Comparison of ENCODE assay signal across 18 cellular contexts in genomic region chr11:115652501-115652900, GRCh38.
"Had no signal": no experiment of that assay in that cellular context is flagged by ENCODE, and none has a peak within 500 bp of the region (broad histone marks: within the 10 kb centered on the region; RNA-seq: fewer than 3 reads in every experiment).

No MANE protein-coding gene starts in this region.

- H3K4me1 Mint-ChIP-seq: activated naive CD4-positive, alpha-beta T cell treated with anti-CD3 and anti-CD28 coated beads, Interleukin-2, amount 10 ng/mL, durations not matched to agents 7 days and 5 days; activated naive CD8-positive, alpha-beta T cell treated with anti-CD3 and anti-CD28 coated beads for 36 hours; T-cell had no signal

- H3K4me3 Mint-ChIP-seq: activated CD8-positive, alpha-beta T cell treated with anti-CD3 and anti-CD28 coated beads for 36 hours; activated naive CD4-positive, alpha-beta T cell treated with anti-CD3 and anti-CD28 coated beads, Interleukin-2, amount 10 ng/mL, durations not matched to agents 7 days and 5 days; activated naive CD8-positive, alpha-beta T cell treated with anti-CD3 and anti-CD28 coated beads for 36 hours; activated T-cell treated with anti-CD3 and anti-CD28 coated beads, Interleukin-2, amount 50 U/mL, for 72 hours; T-cell had no signal

- H3K36me3 Mint-ChIP-seq: activated naive CD4-positive, alpha-beta T cell treated with anti-CD3 and anti-CD28 coated beads, Interleukin-2, amount 10 ng/mL, durations not matched to agents 7 days and 5 days; activated naive CD8-positive, alpha-beta T cell treated with anti-CD3 and anti-CD28 coated beads for 36 hours; T-cell had no signal

- H3K4me1 ChIP-seq: colonic mucosa had no signal

- H3K27ac ChIP-seq: colonic mucosa, SK-N-MC had no signal

- H3K9me3 Mint-ChIP-seq: activated CD8-positive, alpha-beta T cell treated with anti-CD3 and anti-CD28 coated beads for 36 hours; activated naive CD8-positive, alpha-beta T cell treated with anti-CD3 and anti-CD28 coated beads for 36 hours; activated T-cell treated with anti-CD3 and anti-CD28 coated beads, Interleukin-2, amount 50 U/mL, for 72 hours; activated T-helper 2 cell treated with anti-CD3 and anti-CD28 coated beads, Interferon-gamma antibody, Interleukin-2, Interleukin-4, amounts not matched to agents 10 μg/mL and 5 μg/mL and 100 μg/mL, durations not matched to agents 14 hours and 24 hours and 36 hours had no signal

- H3K36me3 ChIP-seq: colonic mucosa had no signal

- ATAC-seq: activated CD8-positive, alpha-beta T cell treated with anti-CD3 and anti-CD28 coated beads for 36 hours; activated T-cell treated with anti-CD3 and anti-CD28 coated beads, Interleukin-2, amount 50 U/mL, for 72 hours; T-cell had no signal

- DNase-seq: activated CD4-positive, alpha-beta T cell treated with anti-CD3 and anti-CD28 coated beads for 4 hours; activated CD8-positive, alpha-beta memory T cell treated with anti-CD3 and anti-CD28 coated beads, Interleukin-2, amount 50 U/mL, for 4 hours; activated CD8-positive, alpha-beta T cell treated with anti-CD3 and anti-CD28 coated beads for 36 hours; activated gamma-delta T cell treated with Interleukin-2 at 50 U/mL for 16 hours; activated naive CD4-positive, alpha-beta T cell treated with anti-CD3 and anti-CD28 coated beads, Interleukin-2, amount 10 ng/mL, durations not matched to agents 7 days and 5 days; activated naive CD8-positive, alpha-beta T cell treated with anti-CD3 and anti-CD28 coated beads for 36 hours; activated T-cell treated with anti-CD3 and anti-CD28 coated beads, Interleukin-2, amount 50 U/mL, for 72 hours; caudate nucleus; colonic mucosa; NCI-H1105 treated with DMSO at 0.1 percent for 48 hours; NCI-H1436 treated with DMSO at 0.1 percent for 48 hours; NCI-H187 treated with DMSO at 0.1 percent for 48 hours; NCI-H2081 treated with DMSO at 0.1 percent for 48 hours; NCI-H446; NCI-H524; T-cell had no signal

- H3K27me3 ChIP-seq: colonic mucosa had no signal

- H3K4me3 ChIP-seq: colonic mucosa, SK-N-MC had no signal

- H3K9me3 ChIP-seq: colonic mucosa had no signal

- H3K27ac Mint-ChIP-seq: activated CD8-positive, alpha-beta T cell treated with anti-CD3 and anti-CD28 coated beads for 36 hours; activated naive CD4-positive, alpha-beta T cell treated with anti-CD3 and anti-CD28 coated beads, Interleukin-2, amount 10 ng/mL, durations not matched to agents 7 days and 5 days; activated naive CD8-positive, alpha-beta T cell treated with anti-CD3 and anti-CD28 coated beads for 36 hours; activated T-cell treated with anti-CD3 and anti-CD28 coated beads, Interleukin-2, amount 50 U/mL, for 72 hours; activated T-helper 2 cell treated with anti-CD3 and anti-CD28 coated beads, Interferon-gamma antibody, Interleukin-2, Interleukin-4, amounts not matched to agents 10 μg/mL and 5 μg/mL and 100 μg/mL, durations not matched to agents 14 hours and 24 hours and 36 hours; T-cell had no signal
